11 cellular contexts compared by ENCODE assay signal in the genomic region with DNA sequence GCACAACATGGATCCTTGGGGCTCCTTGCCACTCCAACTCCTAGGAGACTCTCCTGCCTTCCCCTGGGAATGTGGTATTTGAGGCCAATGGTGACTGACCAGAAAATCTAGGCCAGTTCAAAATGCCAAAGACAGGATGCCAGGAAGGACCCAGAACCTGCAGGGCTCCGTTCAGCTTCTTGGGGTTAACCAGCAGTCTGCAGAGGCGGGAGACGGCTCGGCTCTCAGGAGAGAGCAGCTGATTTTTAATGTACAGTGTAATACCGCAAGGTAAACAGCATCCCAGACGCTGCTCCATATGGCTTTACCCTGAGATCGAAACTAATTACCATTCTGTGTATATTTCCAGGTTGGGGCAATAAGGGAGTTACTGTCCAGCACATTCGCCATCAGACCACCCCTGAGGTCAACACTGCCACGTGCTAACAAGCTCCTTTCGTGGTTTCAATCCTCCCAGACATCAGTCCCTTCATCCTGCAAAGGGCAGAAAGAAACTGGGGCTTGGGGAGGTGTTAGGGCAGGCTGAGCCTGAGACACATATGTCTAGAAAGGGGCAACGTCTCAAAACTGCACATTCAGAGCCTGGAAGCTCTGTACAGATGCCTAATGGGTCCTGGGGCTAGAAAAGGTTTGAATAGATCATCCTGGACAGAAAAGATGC. TPM values are rescaled to one million over a fixed set of nuclear protein-coding genes. Genes with fewer than 3 reads are reported as not detected.
A peak's percentile ranks its signal among the peaks of the same experiment; 100 is the strongest.
DNase-seq lines count a peak whose midpoint lies in the region; ATAC-seq and TF ChIP-seq lines count a peak whose summit lies in the region.
"Had no signal": no experiment of that assay in that cellular context is flagged by ENCODE, and none has a peak within 500 bp of the region (broad histone marks: within the 10 kb centered on the region; RNA-seq: fewer than 3 reads in every experiment).

No MANE protein-coding gene starts in this region.

- H3K4me3 ChIP-seq in H7 (ENCODE audit: insufficient read depth, low read depth, low read length), result no peak overlapping the region

- no peaks in the 10 kb centered on the region for H3K9me3 ChIP-seq in T-helper 17 cell (ENCODE audit: control insufficient read depth, low read length, poor library complexity, severe bottlenecking)

- peaks cover 98% of the 10 kb centered on the region for H3K4me1 Mint-ChIP-seq in stimulated activated naive CD8-positive, alpha-beta T cell treated with anti-CD3 and anti-CD28 coated beads, Interleukin-15, Interleukin-2, amounts not matched to agents 100 ng/mL and 50 ng/mL, for 24 hours (ENCODE audit: low read depth)
- H3K4me1 Mint-ChIP-seq in T-helper 17 cell, result peaks cover 74% of the 10 kb centered on the region
- peaks cover 24% of the 10 kb centered on the region for H3K4me1 Mint-ChIP-seq in chondrocyte (ENCODE audit: low read depth)

- intact Hi-C loops in left colon (cut with DNase I, micrococcal nuclease), result no loop called here

- no peaks in the 10 kb centered on the region for H3K27me3 ChIP-seq in H7 (ENCODE audit: control insufficient read depth, insufficient read depth, low read length)

- H3K4me3 Mint-ChIP-seq in stimulated activated naive CD8-positive, alpha-beta T cell treated with anti-CD3 and anti-CD28 coated beads, Interleukin-15, Interleukin-2, amounts not matched to agents 100 ng/mL and 50 ng/mL, for 24 hours, result peak overlapping the region; percentile 65
- peak overlapping the region; percentile 85 for H3K4me3 Mint-ChIP-seq in T-helper 17 cell
- no peak overlapping the region for H3K4me3 Mint-ChIP-seq in chondrocyte (ENCODE audit: unreplicated experiment)
- H3K4me3 Mint-ChIP-seq: CD14-positive monocyte had no signal

- no peak for TF ChIP-seq CTCF in chondrocyte (IDR thresholded peaks at IDR 0.05)

- H3K9me3 Mint-ChIP-seq in stimulated activated naive CD8-positive, alpha-beta T cell treated with anti-CD3 and anti-CD28 coated beads, Interleukin-15, Interleukin-2, amounts not matched to agents 100 ng/mL and 50 ng/mL, for 24 hours, result no peaks in the 10 kb centered on the region
- no peaks in the 10 kb centered on the region for H3K9me3 Mint-ChIP-seq in chondrocyte (ENCODE audit: low read depth)
- H3K9me3 Mint-ChIP-seq: CD14-positive monocyte had no signal

- H3K27ac Mint-ChIP-seq in stimulated activated naive CD8-positive, alpha-beta T cell treated with anti-CD3 and anti-CD28 coated beads, Interleukin-15, Interleukin-2, amounts not matched to agents 100 ng/mL and 50 ng/mL, for 24 hours, result peak overlapping the region; percentile 95
- H3K27ac Mint-ChIP-seq in T-helper 17 cell, result peak overlapping the region; percentile 97
- no peak overlapping the region for H3K27ac Mint-ChIP-seq in chondrocyte (ENCODE audit: unreplicated experiment)

- no peak for DNase-seq in stimulated activated naive CD8-positive, alpha-beta T cell treated with anti-CD3 and anti-CD28 coated beads, Interleukin-15, Interleukin-2, amounts not matched to agents 100 U/mL and 50 U/mL, for 24 hours
- DNase-seq in T-helper 17 cell (no peak), left colon (no peak), H7 (no peak), A172 (ENCODE audit: low spot score) (no peak), chondrocyte (ENCODE audit: low spot score) (no peak)
- DNase-seq: MV-4-11, WERI-Rb-1 had no signal

- H3K27me3 Mint-ChIP-seq in stimulated activated naive CD8-positive, alpha-beta T cell treated with anti-CD3 and anti-CD28 coated beads, Interleukin-15, Interleukin-2, amounts not matched to agents 100 ng/mL and 50 ng/mL, for 24 hours, result no peaks in the 10 kb centered on the region
- H3K27me3 Mint-ChIP-seq in T-helper 17 cell, result no peaks in the 10 kb centered on the region
- H3K27me3 Mint-ChIP-seq in chondrocyte (ENCODE audit: low read depth), result no peaks in the 10 kb centered on the region

- no peaks in the 10 kb centered on the region for H3K36me3 ChIP-seq in H7 (replicated peaks; ENCODE audit: control insufficient read depth, insufficient read depth, low read length)
- H3K36me3 ChIP-seq: WERI-Rb-1 had no signal

- H3K36me3 Mint-ChIP-seq in stimulated activated naive CD8-positive, alpha-beta T cell treated with anti-CD3 and anti-CD28 coated beads, Interleukin-15, Interleukin-2, amounts not matched to agents 100 ng/mL and 50 ng/mL, for 24 hours (ENCODE audit: low read depth), result peaks cover 38% of the 10 kb centered on the region
- H3K36me3 Mint-ChIP-seq in T-helper 17 cell (ENCODE audit: low read depth), result peaks cover 3% of the 10 kb centered on the region
- no peaks in the 10 kb centered on the region for H3K36me3 Mint-ChIP-seq in chondrocyte (ENCODE audit: low read depth)

- no peak for ATAC-seq in stimulated activated naive CD8-positive, alpha-beta T cell treated with anti-CD3 and anti-CD28 coated beads, Interleukin-15, Interleukin-2, amounts not matched to agents 100 U/mL and 50 U/mL, for 24 hours
- ATAC-seq in T-helper 17 cell, result peak; percentile 13
- peak; percentile 75 for ATAC-seq in left colon
- no peak for ATAC-seq in HG03196 (IDR thresholded peaks at IDR 0.05; ENCODE audit: unreplicated experiment)

RNA-seq across cellular contexts. Expression of gene ITPKB, which starts 16.7 kb away (rescaled TPM):
- total RNA-seq in T-helper 17 cell (100 to 1,000 TPM; 128 to 166 TPM), left colon (10 to 100 TPM in 1 of 2 donors, 1 to 10 TPM in 1; 9.7 to 20.9 TPM), chondrocyte (13.3 to 13.7 TPM (median 13.4 TPM) in 3 replicates)
- total RNA-seq in H7 (2014; rRNA removed; shearing (Covaris generic)), result 15.3 and 20.8 TPM in 2 replicates
- total RNA-seq in A172 (2014; rRNA removed; shearing (Covaris generic)), result 1.9 and 2.3 TPM in 2 replicates

Comparison
In these comparisons a context has a peak if more than half of its experiments do, and no peak if none do; other contexts are left out.
1. ATAC-seq: peak in T-helper 17 cell (single experiment) and left colon (single experiment); none in stimulated activated naive CD8-positive, alpha-beta T cell treated with anti-CD3 and anti-CD28 coated beads, Interleukin-15, Interleukin-2, amounts not matched to agents 100 U/mL and 50 U/mL, for 24 hours (single experiment) and HG03196 (single experiment).